Comparison of ENCODE assay signal across 24 cellular contexts in the genomic region with DNA sequence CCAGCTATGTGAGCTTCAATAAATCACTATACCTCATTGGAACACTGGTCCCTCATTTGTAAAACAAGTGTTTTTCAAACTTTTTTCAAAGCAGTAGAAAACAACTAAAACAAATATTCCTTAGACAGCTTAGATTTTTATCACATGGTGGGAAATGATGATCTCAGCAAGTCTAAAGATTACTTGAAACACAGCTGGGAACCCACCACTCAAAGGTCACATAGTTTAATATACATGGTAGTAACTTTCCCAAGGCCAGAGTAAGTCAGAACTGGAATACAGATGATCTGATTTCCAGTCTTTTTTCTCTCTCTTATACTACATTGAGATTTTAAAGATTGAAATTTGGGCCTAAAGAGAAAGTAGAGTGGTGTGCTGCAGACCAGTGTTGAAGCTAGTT. TPM values are rescaled to one million over a fixed set of nuclear protein-coding genes. Genes with fewer than 3 reads are reported as not detected.
"Had no signal": no experiment of that assay in that cellular context is flagged by ENCODE, and none has a peak within 500 bp of the region (broad histone marks: within the 10 kb centered on the region; RNA-seq: fewer than 3 reads in every experiment).

No MANE protein-coding gene starts in this region.

- H3K4me1 ChIP-seq: prostate gland, sigmoid colon, spleen, uterus had no signal

- H3K4me3 ChIP-seq: lung, ovary, prostate gland, sigmoid colon, spleen, tibial nerve, uterus had no signal

- H3K36me3 ChIP-seq: ovary, prostate gland, sigmoid colon, spleen, tibial nerve, uterus had no signal

- H3K9me3 ChIP-seq: ovary, prostate gland, sigmoid colon, tibial nerve, uterus had no signal

- H3K27me3 ChIP-seq: ovary, sigmoid colon, spleen, tibial nerve, uterus had no signal

- H3K27ac ChIP-seq: ovary, prostate gland, sigmoid colon, spleen, tibial nerve, uterus had no signal

- FAIRE-seq: small intestine had no signal

- DNase-seq: islet precursor cell; mesendoderm; naive B cell; natural killer cell; nephron progenitor cell; ovary; posterior cingulate gyrus; retina; right cardiac atrium; sigmoid colon; small intestine; spleen; stimulated activated CD4-positive, alpha-beta T cell treated with anti-CD3 and anti-CD28 coated beads, Interleukin-4, amount 100 ng/mL, for 24 hours; stimulated activated naive CD4-positive, alpha-beta T cell; stimulated activated naive CD8-positive, alpha-beta T cell treated with anti-CD3 and anti-CD28 coated beads, Interleukin-15, amount 100 ng/mL, for 72 hours; substantia nigra; uterus had no signal

- ATAC-seq: natural killer cell; stimulated activated effector memory CD8-positive, alpha-beta T cell treated with anti-CD3 and anti-CD28 coated beads, Interleukin-12 subunit alpha, Interleukin-12 subunit beta, amount 100 ng/mL, for 72 hours; stimulated activated naive CD8-positive, alpha-beta T cell treated with anti-CD3 and anti-CD28 coated beads, Interleukin-15, amount 100 ng/mL, for 72 hours had no signal

RNA-seq across cellular contexts. Expression of a gene that starts 0.9 kb away (rescaled TPM):
- total RNA-seq: kidney epithelial cell, mononuclear cell, natural killer cell, temporal lobe had no signal
